12 cellular contexts compared by ENCODE assay signal in the genomic region with DNA sequence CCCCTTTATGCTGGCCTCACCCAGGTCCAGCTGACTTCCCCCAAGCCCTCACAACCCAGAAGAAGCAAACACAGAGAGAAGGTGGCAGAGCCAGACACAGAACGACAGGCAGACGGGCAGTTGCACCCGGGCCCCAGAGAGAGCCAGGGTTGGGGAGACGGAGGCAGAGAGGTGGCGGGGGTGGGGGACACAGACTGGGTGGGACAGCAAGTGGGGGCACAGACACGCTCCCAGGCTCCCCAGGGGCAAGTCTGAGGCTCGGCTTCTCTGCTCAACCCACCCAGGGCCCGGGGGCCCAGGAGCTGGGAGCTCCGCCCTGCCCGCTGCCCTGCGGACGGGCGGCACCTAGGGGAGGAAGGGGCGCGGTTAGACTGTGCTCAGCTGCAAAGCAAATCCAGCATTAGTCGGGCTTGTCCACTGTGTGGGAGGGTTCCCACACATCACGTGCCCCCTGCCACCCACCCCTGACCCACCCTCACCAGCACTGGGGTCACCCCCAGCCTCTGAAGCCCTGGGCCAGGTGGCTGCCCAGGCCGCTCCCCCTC. TPM values are rescaled to one million over a fixed set of nuclear protein-coding genes. Genes with fewer than 3 reads are reported as not detected.
DNase-seq lines count a peak whose midpoint lies in the region; ATAC-seq, FAIRE-seq and TF ChIP-seq lines count a peak whose summit lies in the region.
"Had no signal": no experiment of that assay in that cellular context is flagged by ENCODE, and none has a peak within 500 bp of the region (broad histone marks: within the 10 kb centered on the region; RNA-seq: fewer than 3 reads in every experiment).

No MANE protein-coding gene starts in this region.

- intact Hi-C loops in HepG2 (cut with micrococcal nuclease; ENCODE audit: unreplicated experiment) (no loop called here), vagina (cut with DNase I) (no loop called here)

- no peaks in the 10 kb centered on the region for H3K27me3 ChIP-seq in HepG2 (ENCODE audit: control insufficient read depth in 1 of 2, insufficient read depth in 2 of 2, low read length in 2 of 2)
- no peaks in the 10 kb centered on the region for H3K27me3 ChIP-seq in vagina
- no peaks in the 10 kb centered on the region for H3K27me3 ChIP-seq in small intestine (ENCODE audit: control insufficient read depth in 2 of 2, insufficient read depth in 2 of 2, low read length in 2 of 2)
- H3K27me3 ChIP-seq: ovary had no signal

- H3K9me3 ChIP-seq in HepG2 (ENCODE audit: low read length) (no peaks in the 10 kb centered on the region), vagina (no peaks in the 10 kb centered on the region), small intestine (ENCODE audit: control insufficient read depth, low read depth) (no peaks in the 10 kb centered on the region)
- H3K9me3 ChIP-seq: ovary had no signal

- TF ChIP-seq RAD21 in HepG2 (CRISPR knock-in tag; IDR thresholded peaks at IDR 0.05) = no peak

- POLR2A ChIA-PET in HepG2 (lab: Yijun Ruan, JAX) = interaction anchor here (1.1 kb wide), 1 partner anchor 31 kb away, joined by 4 read pairs; a partner anchor contains a TSS

- BruUV-seq in HepG2 (replicated peaks; lab: Mats Ljungman, UMichigan) = no TSS peak

- no peak overlapping the region for H3K9ac ChIP-seq in HepG2 (ENCODE audit: insufficient read depth, low read depth, low read length)

- FAIRE-seq in HepG2 (lab: Jason Lieb, UNC) (no peak), small intestine (lab: Jason Lieb, UNC) (no peak)

- in situ Hi-C loops in HepG2 (cut with HindIII; ENCODE audit: extremely low pct_ligation_motif_present, low pct_unique_long_range_greater_than_20kb) = no loop called here

- no peak overlapping the region for H3K4me2 ChIP-seq in HepG2 (ENCODE audit: low read depth, low read length)

- no peak for TF ChIP-seq EP300 in HepG2 (IDR thresholded peaks at IDR 0.05; ENCODE audit: low read depth in 2 of 2, low read length in 2 of 2)
- TF ChIP-seq EP300 in HepG2 (CRISPR knock-in tag; IDR thresholded peaks at IDR 0.05; ENCODE audit: borderline replicate concordance) = no peak

- H3K27ac ChIP-seq in HepG2 (ENCODE audit: extremely low read length, insufficient read depth, low read length) (no peak overlapping the region), vagina (peak overlapping the region; percentile 33), caudate nucleus (ENCODE audit: low read depth, low read length) (no peak overlapping the region), small intestine (ENCODE audit: low read depth in 1 of 2, low read length in 1 of 2) (no peak overlapping the region)
- H3K27ac ChIP-seq: ovary had no signal

- H3K36me3 ChIP-seq in HepG2 (replicated peaks in 1 of 2; ENCODE audit: control insufficient read depth in 1 of 2, insufficient read depth in 2 of 2, low read length in 2 of 2) = no peaks in the 10 kb centered on the region
- peaks cover 0 to 18% of the 10 kb centered on the region in 2 donors for H3K36me3 ChIP-seq in vagina
- peaks cover 2 to 3% of the 10 kb centered on the region in 2 donors for H3K36me3 ChIP-seq in small intestine (ENCODE audit: control insufficient read depth in 2 of 2, insufficient read depth in 2 of 2, low read length in 2 of 2)
- H3K36me3 ChIP-seq: ovary had no signal

- TF ChIP-seq CTCF in HepG2 (CRISPR knock-in tag; IDR thresholded peaks at IDR 0.05) = peak; percentile 37
- TF ChIP-seq CTCF in vagina (IDR thresholded peaks at IDR 0.05) = no peak

- CTCF ChIA-PET in HepG2 (lab: Yijun Ruan, JAX; ENCODE audit: low intra/inter-chr PET ratio, low total read pairs) = no interaction called here

- ATAC-seq in HepG2 = peak; percentile 76
- ATAC-seq in GM18498 (IDR thresholded peaks at IDR 0.05; ENCODE audit: unreplicated experiment) = no peak

- WGBS in HepG2 (ENCODE audit: low lambda C conversion rate) = 50% methylated on average over 2 of the region's 18 CpGs
- WGBS in small intestine, 3 donors = 37 to 74% (median 41%) methylated on average over 12 to 18 of the region's 18 CpGs

- H3K79me2 ChIP-seq in HepG2 (ENCODE audit: insufficient read depth, low read length) = no peaks in the 10 kb centered on the region

- TF ChIP-seq POLR2A in HepG2 (IDR thresholded peaks at IDR 0.05; ENCODE audit: insufficient read depth in 1 of 2, low read depth in 2 of 2, low read length in 2 of 2) (no peak), vagina (IDR thresholded peaks at IDR 0.05) (no peak)

- no peak overlapping the region; a peak in 2 of 6 replicates for H3K4me3 ChIP-seq in HepG2 (replicated peaks in 1 of 3; ENCODE audit: insufficient read depth in 1 of 3, low read depth in 2 of 3, low read length in 3 of 3)
- no peak overlapping the region for H3K4me3 ChIP-seq in vagina
- H3K4me3 ChIP-seq in small intestine (ENCODE audit: low read depth in 1 of 2, low read length in 2 of 2) = no peak overlapping the region
- H3K4me3 ChIP-seq: ovary had no signal

- H2AFZ ChIP-seq in HepG2 (ENCODE audit: low read length) = no peak overlapping the region

- no peaks in the 10 kb centered on the region for H3K4me1 ChIP-seq in HepG2 (ENCODE audit: insufficient read depth, low read length)
- peaks cover 19% of the 10 kb centered on the region for H3K4me1 ChIP-seq in vagina
- H3K4me1 ChIP-seq in small intestine (ENCODE audit: control insufficient read depth in 2 of 2, insufficient read depth in 1 of 2, low read depth in 1 of 2, low read length in 1 of 2) = no peaks in the 10 kb centered on the region

- peak; percentile 35 for DNase-seq in stimulated activated CD4-positive, alpha-beta T cell treated with anti-CD3 and anti-CD28 coated beads, Interleukin-15, amount 100 ng/mL, for 24 hours
- DNase-seq in stimulated activated CD4-positive, alpha-beta T cell treated with anti-CD3 and anti-CD28 coated beads, Interleukin-12 subunit alpha, Interleukin-12 subunit beta, amount 100 ng/mL, for 4 hours = no peak
- DNase-seq in activated effector memory CD4-positive, alpha-beta T cell treated with Interleukin-2 at 50 U/mL for 16 hours = peak; percentile 26
- no peak for DNase-seq in HepG2 (ENCODE audit: low spot score)
- no peak for DNase-seq in vagina (ENCODE audit: extremely low spot score in 2 of 2)
- DNase-seq in caudate nucleus (lab: John Stamatoyannopoulos, UW) = no peak
- DNase-seq in small intestine = no peak
- DNase-seq: AML-193, KG1, NCI-H345, ovary had no signal

- no peaks in the 10 kb centered on the region for H4K20me1 ChIP-seq in HepG2 (ENCODE audit: insufficient read depth, low read length)

RNA-seq across cellular contexts. Expression of a gene that starts 31.3 kb away (rescaled TPM):
- total RNA-seq in HepG2 (2016; rRNA removed; fragmentation: Illumina TruSeq; extraction: Trizol) (21.9 and 24.8 TPM in 2 replicates), vagina (1.7 TPM)
- 5.9 and 6.4 TPM in 2 replicates for total RNA-seq in HepG2 (2016; cell fraction: cytosol; rRNA removed; fragmentation: Illumina TruSeq; extraction: Trizol; ENCODE audit: low read depth)
- 20.5 and 24.8 TPM in 2 replicates for total RNA-seq in HepG2 (2016; cell fraction: insoluble cytoplasmic fraction; rRNA removed; fragmentation: Illumina TruSeq; extraction: Trizol)
- total RNA-seq in HepG2 (2016; cell fraction: membrane; rRNA removed; fragmentation: Illumina TruSeq; extraction: Trizol) = 12.0 and 14.5 TPM in 2 replicates
- 10.3 and 10.5 TPM in 2 replicates for total RNA-seq in HepG2 (2016; cell fraction: nucleus; rRNA removed; fragmentation: Illumina TruSeq; extraction: Trizol)
- polyA plus RNA-seq in HepG2 (2011; rRNA removed) (14.8 and 18.2 TPM in 2 replicates), small intestine (10 to 100 TPM in 1 of 3 donors, 1 to 10 TPM in 2; 3.1 to 26.2 (median 5.1) TPM)
- polyA plus RNA-seq in HepG2 (2011; cell fraction: cytosol; rRNA removed) = 13.8 and 19.3 TPM in 2 replicates
- polyA plus RNA-seq in HepG2 (2011; cell fraction: nucleus; rRNA removed) = 4.3 and 6.8 TPM in 2 replicates
- polyA plus RNA-seq in HepG2 (2012) = 6.4 and 10.7 TPM in 2 replicates
- 4.1 TPM in 2 replicates for polyA plus RNA-seq in HepG2 (2016; cell fraction: cytosol; fragmentation: Illumina TruSeq; extraction: Trizol; ENCODE audit: low read depth)
- polyA plus RNA-seq in HepG2 (2016; cell fraction: insoluble cytoplasmic fraction; fragmentation: Illumina TruSeq; extraction: Trizol; ENCODE audit: low read depth) = 26.0 and 31.2 TPM in 2 replicates
- 9.5 and 9.9 TPM in 2 replicates for polyA plus RNA-seq in HepG2 (2016; cell fraction: membrane; fragmentation: Illumina TruSeq; extraction: Trizol; ENCODE audit: low read depth)
- polyA plus RNA-seq in HepG2 (2016; cell fraction: nucleus; fragmentation: Illumina TruSeq; extraction: Trizol; ENCODE audit: insufficient read depth, low read depth) = 24.7 and 25.7 TPM in 2 replicates
- 16.4 and 182 TPM in 2 replicates for polyA minus RNA-seq in HepG2 (2011; rRNA and poly(A)+ RNA removed; ENCODE audit: low replicate concordance)
- polyA minus RNA-seq in HepG2 (2011; cell fraction: cytosol; rRNA and poly(A)+ RNA removed) = 8.5 and 13.4 TPM in 2 replicates
- 3.2 and 3.4 TPM in 2 replicates for polyA minus RNA-seq in HepG2 (2011; cell fraction: nucleus; rRNA and poly(A)+ RNA removed)

RNA-seq across cellular contexts. Expression of a gene that starts 38.3 kb away (rescaled TPM):
- total RNA-seq in HepG2 (2016; rRNA removed; fragmentation: Illumina TruSeq; extraction: Trizol) = 0.41 and 0.49 TPM in 2 replicates
- total RNA-seq in HepG2 (2016; cell fraction: cytosol; rRNA removed; fragmentation: Illumina TruSeq; extraction: Trizol; ENCODE audit: low read depth) = 0.26 and 0.61 TPM in 2 replicates
- total RNA-seq in HepG2 (2016; cell fraction: insoluble cytoplasmic fraction; rRNA removed; fragmentation: Illumina TruSeq; extraction: Trizol) = 0.37 and 0.69 TPM in 2 replicates
- 0.59 and 1.0 TPM in 2 replicates for total RNA-seq in HepG2 (2016; cell fraction: membrane; rRNA removed; fragmentation: Illumina TruSeq; extraction: Trizol)
- 0.50 and 0.56 TPM in 2 replicates for total RNA-seq in HepG2 (2016; cell fraction: nucleus; rRNA removed; fragmentation: Illumina TruSeq; extraction: Trizol)
- polyA plus RNA-seq in HepG2 (2011; rRNA removed) = 1.7 and 1.9 TPM in 2 replicates
- 0.95 and 1.3 TPM in 2 replicates for polyA plus RNA-seq in HepG2 (2011; cell fraction: cytosol; rRNA removed)
- 7.9 and 10.6 TPM in 2 replicates for polyA plus RNA-seq in HepG2 (2011; cell fraction: nucleus; rRNA removed)
- polyA plus RNA-seq in HepG2 (2012) = 1.6 and 3.4 TPM in 2 replicates
- 0.20 and 0.24 TPM in 2 replicates for polyA plus RNA-seq in HepG2 (2016; cell fraction: cytosol; fragmentation: Illumina TruSeq; extraction: Trizol; ENCODE audit: low read depth)
- 1.5 TPM in 2 replicates for polyA plus RNA-seq in HepG2 (2016; cell fraction: insoluble cytoplasmic fraction; fragmentation: Illumina TruSeq; extraction: Trizol; ENCODE audit: low read depth)
- 0.41 and 0.47 TPM in 2 replicates for polyA plus RNA-seq in HepG2 (2016; cell fraction: membrane; fragmentation: Illumina TruSeq; extraction: Trizol; ENCODE audit: low read depth)
- polyA plus RNA-seq in HepG2 (2016; cell fraction: nucleus; fragmentation: Illumina TruSeq; extraction: Trizol; ENCODE audit: insufficient read depth, low read depth) = 1.1 and 1.2 TPM in 2 replicates
- polyA minus RNA-seq in HepG2 (2011; rRNA and poly(A)+ RNA removed; ENCODE audit: low replicate concordance) = 6.1 and 14.3 TPM in 2 replicates
- 0.62 and 0.99 TPM in 2 replicates for polyA minus RNA-seq in HepG2 (2011; cell fraction: cytosol; rRNA and poly(A)+ RNA removed)
- polyA minus RNA-seq in HepG2 (2011; cell fraction: nucleus; rRNA and poly(A)+ RNA removed) = 2.0 and 2.2 TPM in 2 replicates
- total RNA-seq in vagina = 23.3 TPM
- polyA plus RNA-seq in small intestine = 10 to 100 TPM; 11.1 to 22.7 (median 13.4) TPM

RNA-seq across cellular contexts. Expression of a gene that starts 50.1 kb away (rescaled TPM):
- total RNA-seq in HepG2 (2016; rRNA removed; fragmentation: Illumina TruSeq; extraction: Trizol) = 11.0 and 14.0 TPM in 2 replicates
- 20.4 and 21.6 TPM in 2 replicates for total RNA-seq in HepG2 (2016; cell fraction: cytosol; rRNA removed; fragmentation: Illumina TruSeq; extraction: Trizol; ENCODE audit: low read depth)
- total RNA-seq in HepG2 (2016; cell fraction: insoluble cytoplasmic fraction; rRNA removed; fragmentation: Illumina TruSeq; extraction: Trizol) = 10.4 and 13.7 TPM in 2 replicates
- total RNA-seq in HepG2 (2016; cell fraction: membrane; rRNA removed; fragmentation: Illumina TruSeq; extraction: Trizol) = 56.9 and 57.5 TPM in 2 replicates
- total RNA-seq in HepG2 (2016; cell fraction: nucleus; rRNA removed; fragmentation: Illumina TruSeq; extraction: Trizol) = 13.6 and 18.3 TPM in 2 replicates
- polyA plus RNA-seq in HepG2 (2011; rRNA removed) = 18.2 and 22.9 TPM in 2 replicates
- polyA plus RNA-seq in HepG2 (2011; cell fraction: cytosol; rRNA removed) = 19.3 and 19.7 TPM in 2 replicates
- 23.6 and 27.0 TPM in 2 replicates for polyA plus RNA-seq in HepG2 (2011; cell fraction: nucleus; rRNA removed)
- polyA plus RNA-seq in HepG2 (2012) = 29.4 and 35.6 TPM in 2 replicates
- 60.1 and 74.1 TPM in 2 replicates for polyA plus RNA-seq in HepG2 (2016; cell fraction: cytosol; fragmentation: Illumina TruSeq; extraction: Trizol; ENCODE audit: low read depth)
- 43.2 and 60.0 TPM in 2 replicates for polyA plus RNA-seq in HepG2 (2016; cell fraction: insoluble cytoplasmic fraction; fragmentation: Illumina TruSeq; extraction: Trizol; ENCODE audit: low read depth)
- 115 and 118 TPM in 2 replicates for polyA plus RNA-seq in HepG2 (2016; cell fraction: membrane; fragmentation: Illumina TruSeq; extraction: Trizol; ENCODE audit: low read depth)
- polyA plus RNA-seq in HepG2 (2016; cell fraction: nucleus; fragmentation: Illumina TruSeq; extraction: Trizol; ENCODE audit: insufficient read depth, low read depth) = 46.7 and 48.9 TPM in 2 replicates
- polyA minus RNA-seq in HepG2 (2011; rRNA and poly(A)+ RNA removed; ENCODE audit: low replicate concordance) = 29.2 and 31.4 TPM in 2 replicates
- polyA minus RNA-seq in HepG2 (2011; cell fraction: cytosol; rRNA and poly(A)+ RNA removed) = 9.8 and 16.4 TPM in 2 replicates
- 9.5 and 17.2 TPM in 2 replicates for polyA minus RNA-seq in HepG2 (2011; cell fraction: nucleus; rRNA and poly(A)+ RNA removed)
- total RNA-seq in vagina = 28.0 TPM
- polyA plus RNA-seq in small intestine = 10 to 100 TPM; 34.7 to 51.3 (median 37.0) TPM

Comparison
In these comparisons a context has a peak if more than half of its experiments do, and no peak if none do; other contexts are left out.
1. DNase-seq: peak in stimulated activated CD4-positive, alpha-beta T cell treated with anti-CD3 and anti-CD28 coated beads, Interleukin-15, amount 100 ng/mL, for 24 hours (single experiment) and activated effector memory CD4-positive, alpha-beta T cell treated with Interleukin-2 at 50 U/mL for 16 hours (single experiment); none in stimulated activated CD4-positive, alpha-beta T cell treated with anti-CD3 and anti-CD28 coated beads, Interleukin-12 subunit alpha, Interleukin-12 subunit beta, amount 100 ng/mL, for 4 hours (single experiment), HepG2 (single experiment), vagina (0 of 2), caudate nucleus (0 of 61) and small intestine (single experiment).
2. RNA of a gene that starts 38.3 kb away (total RNA-seq): 23.3 TPM in vagina (single experiment); 0.26 to 1.0 TPM in HepG2; every median in the first group is over 10 times any median in the second.